In the genomic region with DNA sequence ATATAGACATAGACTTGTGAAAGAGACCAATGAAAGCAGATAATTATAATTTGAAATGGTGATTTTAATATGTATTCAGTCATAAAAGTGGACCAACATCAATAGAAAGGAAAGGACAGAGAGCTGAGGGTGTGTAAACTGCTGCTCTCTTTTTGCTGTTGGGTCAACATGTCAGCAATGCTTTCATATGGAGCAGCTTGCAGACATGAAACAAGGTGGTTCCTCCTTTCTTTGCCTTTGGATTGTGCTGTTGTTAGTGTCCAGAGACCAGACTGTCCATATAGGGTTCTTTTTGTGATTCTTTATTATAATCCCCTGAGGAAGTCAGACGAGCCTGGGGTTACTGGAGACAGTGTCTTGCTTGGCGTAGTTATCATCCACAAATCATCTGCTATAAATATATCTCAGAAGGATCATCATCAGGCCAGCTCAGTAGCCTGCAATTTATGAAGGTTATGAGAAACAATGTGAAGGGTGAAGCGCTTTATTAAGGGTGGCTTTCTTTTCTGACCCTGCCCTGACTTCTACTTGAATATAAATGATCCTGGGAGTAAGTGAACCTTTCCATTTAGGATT, we compare ENCODE assay signal across 27 cellular contexts. TPM values are rescaled to one million over a fixed set of nuclear protein-coding genes. Genes with fewer than 3 reads are reported as not detected.
A peak's percentile ranks its signal among the peaks of the same experiment; 100 is the strongest.
DNase-seq lines count a peak whose midpoint lies in the region; ATAC-seq and TF ChIP-seq lines count a peak whose summit lies in the region.
"Had no signal": no experiment of that assay in that cellular context is flagged by ENCODE, and none has a peak within 500 bp of the region (broad histone marks: within the 10 kb centered on the region; RNA-seq: fewer than 3 reads in every experiment).

No MANE protein-coding gene starts in this region.

- DNase-seq in DMS53 (lab: John Stamatoyannopoulos, UW): peak; percentile 9
- no peak for DNase-seq in DMS53 treated with DMSO at 0.1 percent for 48 hours (lab: John Stamatoyannopoulos, UW; ENCODE audit: unreplicated experiment)
- peak; percentile 33 for DNase-seq in NCI-H69 (lab: John Stamatoyannopoulos, UW)
- DNase-seq in dorsolateral prefrontal cortex: no peak
- DNase-seq in psoas muscle: no peak
- no peak for DNase-seq in activated naive CD4-positive, alpha-beta T cell treated with Interleukin-2 at 50 U/mL for 16 hours
- no peak for DNase-seq in effector memory CD4-positive, alpha-beta T cell
- DNase-seq: activated CD4-positive, alpha-beta T cell treated with anti-CD3 and anti-CD28 coated beads, Interleukin-2, amount 10 ng/mL, durations not matched to agents 24 days and 14 days; activated naive CD4-positive, alpha-beta T cell treated with anti-CD3 and anti-CD28 coated beads, Interleukin-2, amount 10 ng/mL, durations not matched to agents 7 days and 5 days; amygdala; CD8-positive, alpha-beta memory T cell; central memory CD4-positive, alpha-beta T cell; DMS153; GDM1; GM23248; left lung; naive thymus-derived CD4-positive, alpha-beta T cell; NCI-H1436; NCI-H2107; right lobe of liver; transverse colon had no signal

- H3K27me3 ChIP-seq in dorsolateral prefrontal cortex: no peaks in the 10 kb centered on the region
- peaks cover 0 to 36% (median 0%) of the 10 kb centered on the region in 3 donors for H3K27me3 ChIP-seq in psoas muscle (ENCODE audit: insufficient read depth in 3 of 3, low read length in 2 of 3)
- H3K27me3 ChIP-seq in effector memory CD4-positive, alpha-beta T cell (replicated peaks; ENCODE audit: control insufficient read depth, insufficient read depth, low read length, poor library complexity, severe bottlenecking): no peaks in the 10 kb centered on the region

- ATAC-seq in psoas muscle: peak; percentile 51 to 66 (median 57)
- ATAC-seq in activated CD4-positive, CD25-positive, alpha-beta regulatory T cell treated with anti-CD3 and anti-CD28 coated beads, Interleukin-2, amount 50 U/mL, for 24 hours: no peak
- ATAC-seq: left lung; naive thymus-derived CD4-positive, alpha-beta T cell; right lobe of liver had no signal

- TF ChIP-seq CTCF in dorsolateral prefrontal cortex (IDR thresholded peaks at IDR 0.05 in 54 of 56, conservative IDR thresholded peaks at IDR 0.05 in 2 of 56; ENCODE audit: low read depth in 1 of 56, partially characterized antibody in 56 of 56) (no peak), psoas muscle (IDR thresholded peaks at IDR 0.05) (no peak)

- peak overlapping the region in 58 of 59 donors; percentile 67 to 99 (median 97) for H3K27ac ChIP-seq in dorsolateral prefrontal cortex
- H3K27ac ChIP-seq in psoas muscle: no peak overlapping the region
- H3K27ac ChIP-seq in effector memory CD4-positive, alpha-beta T cell (ENCODE audit: insufficient read depth, low read length, poor library complexity, severe bottlenecking): no peak overlapping the region
- H3K27ac ChIP-seq: 22Rv1, GM23248, hepatocyte, left lung, parathyroid adenoma, right lobe of liver, transverse colon, VCaP had no signal

- H3K4me3 ChIP-seq in dorsolateral prefrontal cortex: peak overlapping the region in 58 of 59 donors; percentile 55 to 96 (median 82)
- H3K4me3 ChIP-seq in psoas muscle: peak overlapping the region; percentile 72
- no peak overlapping the region for H3K4me3 ChIP-seq in effector memory CD4-positive, alpha-beta T cell (ENCODE audit: insufficient read depth, low read depth, low read length, poor library complexity, severe bottlenecking)
- H3K4me3 ChIP-seq: GM23248, right lobe of liver had no signal

- H3K36me3 ChIP-seq in psoas muscle (ENCODE audit: insufficient read depth in 1 of 2, low read depth in 1 of 2): no peaks in the 10 kb centered on the region
- no peaks in the 10 kb centered on the region for H3K36me3 ChIP-seq in effector memory CD4-positive, alpha-beta T cell (ENCODE audit: control insufficient read depth, insufficient read depth, low read length)
- H3K36me3 ChIP-seq: left lung, right lobe of liver, transverse colon had no signal

- intact Hi-C loops in dorsolateral prefrontal cortex (cut with DNase I): loop anchor here (5.0 to 10.0 kb wide), 2 partner anchors 55 to 1498 kb away; no protein-coding TSS in a partner anchor
- intact Hi-C loops in psoas muscle (cut with DNase I): no loop called here

- no peaks in the 10 kb centered on the region for H3K4me1 ChIP-seq in psoas muscle
- no peaks in the 10 kb centered on the region for H3K4me1 ChIP-seq in effector memory CD4-positive, alpha-beta T cell (ENCODE audit: control insufficient read depth, insufficient read depth, low read length, poor library complexity, severe bottlenecking)
- H3K4me1 ChIP-seq: parathyroid adenoma had no signal

- 29 to 44% (median 38%) methylated on average over 3 of the region's 3 CpGs for WGBS in psoas muscle, 3 donors

- H3K9me3 ChIP-seq in psoas muscle: no peaks in the 10 kb centered on the region
- no peaks in the 10 kb centered on the region for H3K9me3 ChIP-seq in effector memory CD4-positive, alpha-beta T cell (ENCODE audit: control insufficient read depth, low read length)
- H3K9me3 ChIP-seq: left lung, right lobe of liver, transverse colon had no signal

RNA-seq across cellular contexts. Expression of gene ADGRB3, which starts 2.4 kb away (rescaled TPM):
- total RNA-seq in dorsolateral prefrontal cortex: 100 to 1,000 TPM in 92 of 120 experiments, 10 to 100 TPM in 28; 64.3 to 152 (median 114) TPM
- under 1 TPM; 0.20 to 0.39 (median 0.27) TPM for total RNA-seq in psoas muscle
- under 1 TPM in 2 of 3 donors, not detected in 1; 0.10 to 0.14 TPM for polyA plus RNA-seq in psoas muscle
- total RNA-seq: activated CD4-positive, alpha-beta T cell treated with anti-CD3 and anti-CD28 coated beads, Interleukin-2, amount 10 ng/mL, durations not matched to agents 24 days and 14 days; CD8-positive, alpha-beta memory T cell; GM23248; naive thymus-derived CD4-positive, alpha-beta T cell; T-helper 1 cell treated with Interleukin-12 subunit alpha and Interleukin-12 subunit beta and Interleukin-4 antibody, amounts not matched to agents 30 ng/mL and 1 ng/mL, for 36 hours had no signal
- polyA plus RNA-seq: CD8-positive, alpha-beta memory T cell; GM23248; naive thymus-derived CD4-positive, alpha-beta T cell had no signal

Comparison
In these comparisons a context has a peak if more than half of its experiments do, and no peak if none do; other contexts are left out.
1. DNase-seq: peak in DMS53 (single experiment) and NCI-H69 (single experiment); none in DMS53 treated with DMSO at 0.1 percent for 48 hours (single experiment), dorsolateral prefrontal cortex (0 of 10), psoas muscle (0 of 2), activated naive CD4-positive, alpha-beta T cell treated with Interleukin-2 at 50 U/mL for 16 hours (single experiment) and effector memory CD4-positive, alpha-beta T cell (0 of 3).
2. H3K27ac ChIP-seq: peak in dorsolateral prefrontal cortex (58 of 59); none in psoas muscle (single experiment) and effector memory CD4-positive, alpha-beta T cell (single experiment).
3. ATAC-seq: peak in psoas muscle (4 of 4); none in activated CD4-positive, CD25-positive, alpha-beta regulatory T cell treated with anti-CD3 and anti-CD28 coated beads, Interleukin-2, amount 50 U/mL, for 24 hours (0 of 2).
4. RNA of gene ADGRB3, which starts 2.4 kb away (total RNA-seq): 64.3 to 152 TPM in dorsolateral prefrontal cortex; 0.20 to 0.39 TPM in psoas muscle; every median in the first group is over 10 times any median in the second.
5. intact Hi-C loops: an anchor here in dorsolateral prefrontal cortex (5.0 to 10.0 kb wide); none called in psoas muscle.